In genomic region chr2:54669677-54670484, GRCh38 we compare ENCODE assay signal across 10 cellular contexts. TPM values are rescaled to one million over a fixed set of nuclear protein-coding genes. Genes with fewer than 3 reads are reported as not detected.
DNase-seq lines count a peak whose midpoint lies in the region; ATAC-seq and TF ChIP-seq lines count a peak whose summit lies in the region.
"Had no signal": no experiment of that assay in that cellular context is flagged by ENCODE, and none has a peak within 500 bp of the region (broad histone marks: within the 10 kb centered on the region; RNA-seq: fewer than 3 reads in every experiment).

No MANE protein-coding gene starts in this region.

- no peaks in the 10 kb centered on the region for H3K27me3 ChIP-seq in PC-3 (ENCODE audit: low read length)
- no peaks in the 10 kb centered on the region for H3K27me3 ChIP-seq in sigmoid colon

- H3K4me1 ChIP-seq in PC-3 (ENCODE audit: insufficient read depth, low read length) (peaks cover 28% of the 10 kb centered on the region), sigmoid colon (peaks cover 0 to 75% (median 70%) of the 10 kb centered on the region in 4 donors)

- no peak overlapping the region for H3K4me3 Mint-ChIP-seq in activated T-helper 17 cell treated with anti-CD3 and anti-CD28 coated beads, Interleukin-2, amount 50 U/mL, for 72 hours

- H3K9me3 ChIP-seq in PC-3 (ENCODE audit: low read length) (no peaks in the 10 kb centered on the region), sigmoid colon (no peaks in the 10 kb centered on the region)
- H3K9me3 ChIP-seq: HAP-1 had no signal

- no peak for TF ChIP-seq POLR2A in sigmoid colon (IDR thresholded peaks at IDR 0.05)

- peaks cover 65% of the 10 kb centered on the region for H3K36me3 Mint-ChIP-seq in activated T-helper 17 cell treated with anti-CD3 and anti-CD28 coated beads, Interleukin-2, amount 50 U/mL, for 72 hours (ENCODE audit: low read depth)

- H3F3A ChIP-seq in PC-3 (ENCODE audit: low read length, unreplicated experiment): no peaks in the 10 kb centered on the region

- peaks cover 8% of the 10 kb centered on the region for H3K4me1 Mint-ChIP-seq in activated T-helper 17 cell treated with anti-CD3 and anti-CD28 coated beads, Interleukin-2, amount 50 U/mL, for 72 hours

- H3K9me2 ChIP-seq in PC-3 (replicated peaks; ENCODE audit: low read length): no peaks in the 10 kb centered on the region

- H3K4me2 ChIP-seq in PC-3 (ENCODE audit: low read length): no peak overlapping the region

- TF ChIP-seq CTCF in PC-3 (conservative IDR thresholded peaks at IDR 0.05; ENCODE audit: low read depth, low read length): no peak
- TF ChIP-seq CTCF in fibroblast of mammary gland (conservative IDR thresholded peaks at IDR 0.05; ENCODE audit: control insufficient read depth, insufficient read depth, low read depth, low read length): no peak
- no peak for TF ChIP-seq CTCF in sigmoid colon (IDR thresholded peaks at IDR 0.05)
- TF ChIP-seq CTCF in omental fat pad (IDR thresholded peaks at IDR 0.05): no peak

- no peak for ATAC-seq in PC-3
- ATAC-seq in omental fat pad (ENCODE audit: low FRiP score): no peak
- ATAC-seq in GM19324 (IDR thresholded peaks at IDR 0.05; ENCODE audit: low FRiP score, unreplicated experiment): no peak
- ATAC-seq in activated T-helper 17 cell treated with anti-CD3 and anti-CD28 coated beads, Interleukin-2, amount 50 U/mL, for 72 hours (replicated peaks): no peak

- POLR2A ChIA-PET in PC-3 (lab: Charles Lee; ENCODE audit: unreplicated experiment): no interaction called here

- H3K4me3 ChIP-seq in PC-3 (ENCODE audit: low read length) (no peak overlapping the region), fibroblast of mammary gland (ENCODE audit: control insufficient read depth, low read depth, low read length) (no peak overlapping the region), sigmoid colon (no peak overlapping the region)
- H3K4me3 ChIP-seq: HAP-1 had no signal

- no peaks in the 10 kb centered on the region for H3K9me3 Mint-ChIP-seq in activated T-helper 17 cell treated with anti-CD3 and anti-CD28 coated beads, Interleukin-2, amount 50 U/mL, for 72 hours

- BruUV-seq in PC-3 (replicated peaks; lab: Mats Ljungman, UMichigan): no TSS peak

- no peak overlapping the region for H3K9ac ChIP-seq in PC-3 (ENCODE audit: low read length)

- 37 to 60% methylated on average over 7 of the region's 7 CpGs for WGBS in sigmoid colon, 2 donors

- H2AFZ ChIP-seq in PC-3 (ENCODE audit: low read length): no peak overlapping the region

- DNase-seq in COLO829 (ENCODE audit: low spot score) (peak; percentile 73), PC-3 (peak; percentile 55), fibroblast of mammary gland (ENCODE audit: low read depth) (peak; percentile 82), sigmoid colon (peak; percentile 84), omental fat pad (ENCODE audit: low spot score) (no peak), GM19240 (ENCODE audit: insufficient read length, low spot score) (no peak)
- DNase-seq: NCI-H1694 had no signal

- no peaks in the 10 kb centered on the region for H3K79me2 ChIP-seq in PC-3 (ENCODE audit: low read length)

- H3K27ac Mint-ChIP-seq in activated T-helper 17 cell treated with anti-CD3 and anti-CD28 coated beads, Interleukin-2, amount 50 U/mL, for 72 hours: no peak overlapping the region

- TF ChIP-seq EP300 in sigmoid colon (IDR thresholded peaks at IDR 0.05): peak in 3 of 4 donors; percentile 67 to 80 (median 69)

- intact Hi-C loops in PC-3 (cut with micrococcal nuclease) (loop anchor here (5.0 kb wide), 2 partner anchors 32 to 167 kb away; no protein-coding TSS in a partner anchor), sigmoid colon (cut with DNase I) (loop anchor here (5.0 kb wide), 3 partner anchors 53 to 213 kb away; partner anchors contain the start of gene SPTBN1)

- H3K36me3 ChIP-seq in PC-3 (ENCODE audit: low read depth, low read length): peaks cover 51% of the 10 kb centered on the region
- H3K36me3 ChIP-seq in sigmoid colon: peaks cover 4 to 19% (median 8%) of the 10 kb centered on the region in 4 donors

- CTCF ChIA-PET in PC-3 (lab: Charles Lee): no interaction called here

- H4K20me1 ChIP-seq in PC-3 (ENCODE audit: low read length): no peaks in the 10 kb centered on the region

- no peaks in the 10 kb centered on the region for H3K27me3 Mint-ChIP-seq in activated T-helper 17 cell treated with anti-CD3 and anti-CD28 coated beads, Interleukin-2, amount 50 U/mL, for 72 hours

- no peak overlapping the region for H3K27ac ChIP-seq in PC-3 (ENCODE audit: low read length)
- H3K27ac ChIP-seq in sigmoid colon: peak overlapping the region; percentile 78 to 89 (median 84)

RNA-seq across cellular contexts. Expression of gene EML6, which starts 53.6 kb away (rescaled TPM):
- 5.3 and 15.7 TPM in 2 replicates for total RNA-seq in PC-3 (2014; rRNA removed)
- 1 to 10 TPM in 3 of 4 donors, under 1 TPM in 1; 0.66 to 1.9 (median 1.2) TPM for total RNA-seq in sigmoid colon
- 1 to 10 TPM in 2 of 3 donors, under 1 TPM in 1; 0.46 to 2.2 (median 1.2) TPM for polyA plus RNA-seq in sigmoid colon
- 1 to 10 TPM in 3 of 4 donors, under 1 TPM in 1; 0.63 to 9.0 (median 1.2) TPM for total RNA-seq in omental fat pad
- total RNA-seq in activated T-helper 17 cell treated with anti-CD3 and anti-CD28 coated beads, Interleukin-2, amount 50 U/mL, for 72 hours: 1 to 10 TPM; 1.0 to 1.4 TPM

Comparison
In these comparisons a context has a peak if more than half of its experiments do, and no peak if none do; other contexts are left out.
1. DNase-seq: peak in COLO829 (single experiment), PC-3 (single experiment), fibroblast of mammary gland (single experiment) and sigmoid colon (single experiment); none in omental fat pad (single experiment) and GM19240 (single experiment).